In genomic region chr2:178946494-178946893, GRCh38 we compare ENCODE assay signal across 20 cellular contexts.
"Had no signal": no experiment of that assay in that cellular context is flagged by ENCODE, and none has a peak within 500 bp of the region (broad histone marks: within the 10 kb centered on the region; RNA-seq: fewer than 3 reads in every experiment).

No MANE protein-coding gene starts in this region.

- H3K27me3 ChIP-seq: esophagus squamous epithelium, gastrocnemius medialis, right lobe of liver, stomach, thyroid gland, vagina had no signal

- ATAC-seq: effector memory CD8-positive, alpha-beta T cell; gastrocnemius medialis; left lobe of liver; naive thymus-derived CD4-positive, alpha-beta T cell; right lobe of liver; stimulated activated effector memory CD8-positive, alpha-beta T cell treated with anti-CD3 and anti-CD28 coated beads, Interleukin-12 subunit alpha, Interleukin-12 subunit beta, amount 100 ng/mL, for 72 hours had no signal

- H3K9me3 ChIP-seq: esophagus squamous epithelium, gastrocnemius medialis, prostate gland, right lobe of liver, stomach, thyroid gland, vagina had no signal

- H3K4me1 ChIP-seq: esophagus squamous epithelium, gastrocnemius medialis, prostate gland, stomach, thyroid gland, vagina had no signal

- H3K36me3 ChIP-seq: esophagus squamous epithelium, gastrocnemius medialis, prostate gland, right lobe of liver, stomach, thyroid gland, vagina had no signal

- DNase-seq: cortex of kidney; effector memory CD8-positive, alpha-beta T cell; erythroblast; esophagus squamous epithelium; gastrocnemius medialis; head of caudate nucleus; naive thymus-derived CD4-positive, alpha-beta T cell; nephron progenitor cell; nucleus accumbens; right lobe of liver; stimulated activated CD4-positive, alpha-beta T cell treated with anti-CD3 and anti-CD28 coated beads, Interleukin-2, amount 100 ng/mL, for 24 hours; stimulated activated CD4-positive, alpha-beta T cell treated with anti-CD3 and anti-CD28 coated beads, Interleukin-4, amount 100 ng/mL, for 24 hours; stimulated activated naive CD4-positive, alpha-beta T cell treated with Interleukin-2 at 50 U/mL for 16 hours; stomach; thyroid gland had no signal

- H3K4me3 ChIP-seq: esophagus squamous epithelium, gastrocnemius medialis, lung, prostate gland, right lobe of liver, stomach, thyroid gland, vagina had no signal

- H3K27ac ChIP-seq: esophagus squamous epithelium, prostate gland, right lobe of liver, stomach, thyroid gland, vagina had no signal
